In the genomic region with DNA sequence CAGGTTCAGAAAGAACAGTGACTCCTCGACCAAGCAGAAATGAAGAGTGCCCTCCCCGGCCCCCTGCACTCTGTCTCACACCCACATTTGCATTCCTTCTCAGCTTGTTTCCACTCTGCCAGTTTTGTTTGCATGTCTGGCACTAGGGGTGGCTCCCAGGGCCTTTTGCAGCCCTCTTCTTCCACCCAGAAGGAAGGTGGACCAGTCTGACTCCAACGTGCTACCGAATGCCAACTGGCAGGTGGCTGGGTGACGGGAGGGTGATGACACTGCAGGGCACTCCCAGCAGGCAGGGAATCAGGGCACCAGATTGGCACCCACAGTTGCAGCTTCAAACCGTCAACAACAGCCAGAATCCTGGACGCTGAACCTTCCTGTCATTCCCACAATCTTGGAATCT, we compare ENCODE assay signal across 19 cellular contexts.
"Had no signal": no experiment of that assay in that cellular context is flagged by ENCODE, and none has a peak within 500 bp of the region (broad histone marks: within the 10 kb centered on the region; RNA-seq: fewer than 3 reads in every experiment).

No MANE protein-coding gene starts in this region.

- H3K4me1 ChIP-seq: esophagus muscularis mucosa, psoas muscle had no signal

- H3K9me3 Mint-ChIP-seq: nephron had no signal

- H3K36me3 ChIP-seq: brain microvascular endothelial cell, esophagus muscularis mucosa, thoracic aorta had no signal

- H3K4me1 Mint-ChIP-seq: activated CD4-positive, alpha-beta T cell treated with anti-CD3 and anti-CD28 coated beads, Interleukin-2, amount 10 ng/mL, durations not matched to agents 7 days and 5 days; activated naive CD4-positive, alpha-beta T cell treated with anti-CD3 and anti-CD28 coated beads, Interleukin-2, amount 10 ng/mL, durations not matched to agents 7 days and 5 days; activated T-helper 17 cell treated with anti-CD3 and anti-CD28 coated beads, Interleukin-2, amount 50 U/mL, for 72 hours; immature natural killer cell; nephron; stimulated activated naive CD8-positive, alpha-beta T cell treated with anti-CD3 and anti-CD28 coated beads, Interleukin-15, amount 100 ng/mL, for 72 hours; WTC11 had no signal

- DNase-seq: activated CD4-positive, alpha-beta T cell treated with anti-CD3 and anti-CD28 coated beads, Interleukin-2, amount 10 ng/mL, durations not matched to agents 7 days and 5 days; activated naive CD4-positive, alpha-beta T cell treated with anti-CD3 and anti-CD28 coated beads, Interleukin-2, amount 10 ng/mL, durations not matched to agents 7 days and 5 days; activated T-cell treated with anti-CD3 and anti-CD28 coated beads for 4 hours; brain microvascular endothelial cell; glutamatergic neuron; immature natural killer cell; mammary epithelial cell; psoas muscle; stimulated activated CD4-positive, alpha-beta T cell treated with anti-CD3 and anti-CD28 coated beads, Interleukin-2, amount 100 ng/mL, for 48 hours; stimulated activated CD8-positive, alpha-beta memory T cell treated with anti-CD3 and anti-CD28 coated beads, Interleukin-4, amount 100 ng/mL, for 48 hours; stimulated activated naive CD8-positive, alpha-beta T cell treated with anti-CD3 and anti-CD28 coated beads, Interleukin-15, amount 100 ng/mL, for 72 hours had no signal

- H3K27me3 Mint-ChIP-seq: activated naive CD4-positive, alpha-beta T cell treated with anti-CD3 and anti-CD28 coated beads, Interleukin-2, amount 10 ng/mL, durations not matched to agents 7 days and 5 days had no signal

- H3K27me3 ChIP-seq: brain microvascular endothelial cell, dorsolateral prefrontal cortex, esophagus muscularis mucosa had no signal

- H3K36me3 Mint-ChIP-seq: activated naive CD4-positive, alpha-beta T cell treated with anti-CD3 and anti-CD28 coated beads, Interleukin-2, amount 10 ng/mL, durations not matched to agents 7 days and 5 days; WTC11 had no signal

- H3K4me3 ChIP-seq: dorsolateral prefrontal cortex, esophagus muscularis mucosa, psoas muscle, thoracic aorta had no signal

- H3K9me3 ChIP-seq: esophagus muscularis mucosa, psoas muscle, thoracic aorta had no signal

- ATAC-seq: activated T-helper 17 cell treated with anti-CD3 and anti-CD28 coated beads, Interleukin-2, amount 50 U/mL, for 72 hours; psoas muscle; stimulated activated naive CD8-positive, alpha-beta T cell treated with anti-CD3 and anti-CD28 coated beads, Interleukin-15, amount 100 ng/mL, for 72 hours; WTC11 had no signal

- H3K27ac ChIP-seq: brain microvascular endothelial cell, dorsolateral prefrontal cortex, esophagus muscularis mucosa, psoas muscle, thoracic aorta had no signal

- H3K4me3 Mint-ChIP-seq: activated CD4-positive, alpha-beta T cell treated with anti-CD3 and anti-CD28 coated beads, Interleukin-2, amount 10 ng/mL, durations not matched to agents 7 days and 5 days; activated naive CD4-positive, alpha-beta T cell treated with anti-CD3 and anti-CD28 coated beads, Interleukin-2, amount 10 ng/mL, durations not matched to agents 7 days and 5 days; activated T-helper 17 cell treated with anti-CD3 and anti-CD28 coated beads, Interleukin-2, amount 50 U/mL, for 72 hours; immature natural killer cell; nephron; stimulated activated naive CD8-positive, alpha-beta T cell treated with anti-CD3 and anti-CD28 coated beads, Interleukin-15, amount 100 ng/mL, for 72 hours; T-helper 1 cell treated with Interleukin-12 subunit alpha and Interleukin-12 subunit beta and Interleukin-4 antibody, amounts not matched to agents 30 μg/mL and 1 μg/mL, for 36 hours; WTC11 had no signal

- FAIRE-seq: endometrium had no signal

- H3K27ac Mint-ChIP-seq: activated CD4-positive, alpha-beta T cell treated with anti-CD3 and anti-CD28 coated beads, Interleukin-2, amount 10 ng/mL, durations not matched to agents 7 days and 5 days; activated naive CD4-positive, alpha-beta T cell treated with anti-CD3 and anti-CD28 coated beads, Interleukin-2, amount 10 ng/mL, durations not matched to agents 7 days and 5 days; activated T-helper 17 cell treated with anti-CD3 and anti-CD28 coated beads, Interleukin-2, amount 50 U/mL, for 72 hours; immature natural killer cell; nephron; stimulated activated naive CD8-positive, alpha-beta T cell treated with anti-CD3 and anti-CD28 coated beads, Interleukin-15, amount 100 ng/mL, for 72 hours; T-helper 1 cell treated with Interleukin-12 subunit alpha and Interleukin-12 subunit beta and Interleukin-4 antibody, amounts not matched to agents 30 μg/mL and 1 μg/mL, for 36 hours; WTC11 had no signal
